ENCODE assay signal across 9 cellular contexts in genomic region chr5:173843800-173844199, GRCh38.
"Had no signal": no experiment of that assay in that cellular context is flagged by ENCODE, and none has a peak within 500 bp of the region (broad histone marks: within the 10 kb centered on the region; RNA-seq: fewer than 3 reads in every experiment).

No MANE protein-coding gene starts in this region.

- H3K4me3 Mint-ChIP-seq: H9 had no signal

- H3K4me2 ChIP-seq: KMS-11 had no signal

- H3K4me3 ChIP-seq: GM23248 had no signal

- DNase-seq: GM23248, GOT3, H9, HCEC 1CT, IMR-90, KBM-7 had no signal

- H3K9ac ChIP-seq: GM23248, KMS-11 had no signal

- FAIRE-seq: H54 had no signal

- H3K27ac Mint-ChIP-seq: H9 had no signal

- H3K27ac ChIP-seq: GM23248, HL-60, KMS-11 had no signal

- H2AFZ ChIP-seq: GM23248 had no signal
